16 cellular contexts compared by ENCODE assay signal in the genomic region with DNA sequence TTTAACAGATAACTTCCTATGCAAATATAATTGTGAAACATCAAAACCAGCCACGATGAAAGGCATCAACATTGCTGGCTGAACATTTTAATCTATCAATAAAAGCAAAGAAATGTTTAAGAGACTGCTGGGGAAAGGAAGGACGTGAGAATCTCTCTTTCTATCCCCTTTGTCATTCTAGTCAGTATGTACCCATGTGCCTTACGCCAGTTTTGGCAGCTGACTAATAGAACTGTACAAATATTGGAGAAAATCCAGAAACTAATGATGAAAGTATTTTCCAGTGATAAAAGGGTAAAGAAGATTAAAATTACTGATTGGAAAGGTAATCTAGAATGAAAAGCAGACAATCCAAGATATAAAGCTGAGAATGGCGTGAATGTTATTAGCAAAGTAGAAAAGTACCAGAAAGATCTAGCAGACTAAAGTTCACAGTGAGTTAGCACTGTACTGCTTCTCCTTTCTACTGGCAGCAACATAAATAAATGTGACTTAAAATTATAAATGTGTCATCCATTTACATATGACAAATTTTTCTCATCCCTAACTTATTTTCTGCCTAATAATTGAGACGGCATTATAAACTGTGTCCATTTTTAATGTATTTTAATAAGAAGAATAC.
DNase-seq lines count a peak whose midpoint lies in the region; ATAC-seq, FAIRE-seq and TF ChIP-seq lines count a peak whose summit lies in the region.
"Had no signal": no experiment of that assay in that cellular context is flagged by ENCODE, and none has a peak within 500 bp of the region (broad histone marks: within the 10 kb centered on the region; RNA-seq: fewer than 3 reads in every experiment).

No MANE protein-coding gene starts in this region.

- BruUV-seq in HepG2 (replicated peaks; lab: Mats Ljungman, UMichigan), result no TSS peak

- H3K4me1 ChIP-seq in liver (ENCODE audit: control insufficient read depth in 4 of 4, insufficient read depth in 4 of 4, low read length in 3 of 4) (peaks cover 0 to 3% (median 2%) of the 10 kb centered on the region in 4 donors), HepG2 (ENCODE audit: insufficient read depth, low read length) (no peaks in the 10 kb centered on the region), right lobe of liver (peaks cover 0 to 3% (median 0%) of the 10 kb centered on the region in 4 donors)
- H3K4me1 ChIP-seq: BLaER1 treated with 17β-estradiol and CSF1 and Interleukin-3, amounts not matched to agents 10 nM and 100 nM had no signal

- FAIRE-seq in HepG2 (lab: Jason Lieb, UNC), result no peak

- 33% methylated on average over 5 of the region's 5 CpGs for WGBS in liver
- WGBS in HepG2 (ENCODE audit: low lambda C conversion rate), result under 1% methylated on average over 5 of the region's 5 CpGs
- 28% methylated on average over 5 of the region's 5 CpGs for WGBS in right lobe of liver (ENCODE audit: insufficient coverage, low coverage, low lambda C conversion rate, missing lambda C conversion rate)

- H3K4me3 ChIP-seq in liver (ENCODE audit: low read depth in 1 of 3, low read length in 3 of 3) (no peak overlapping the region), HepG2 (replicated peaks in 1 of 3; ENCODE audit: insufficient read depth in 1 of 3, low read depth in 2 of 3, low read length in 3 of 3) (no peak overlapping the region), right lobe of liver (no peak overlapping the region)
- H3K4me3 ChIP-seq: BLaER1 treated with 17β-estradiol and CSF1 and Interleukin-3, amounts not matched to agents 10 nM and 100 nM had no signal

- DNase-seq in HepG2 (ENCODE audit: low spot score), result no peak
- DNase-seq in right lobe of liver, result no peak
- no peak for DNase-seq in MV-4-11 (lab: John Stamatoyannopoulos, UW)
- DNase-seq in posterior cingulate gyrus, result no peak
- DNase-seq: Calu3; CD8-positive, alpha-beta T cell; DMS79 treated with DMSO at 0.1 percent for 48 hours; GF-D8; GOT3; H7; HFFc6 had no signal

- TF ChIP-seq RAD21 in liver (IDR thresholded peaks at IDR 0.05) (peak in 1 of 2 donors; percentile 8), HepG2 (CRISPR knock-in tag; IDR thresholded peaks at IDR 0.05) (no peak)

- H3K9ac ChIP-seq in liver (ENCODE audit: low read depth in 1 of 2, low read length in 2 of 2) (no peak overlapping the region), HepG2 (ENCODE audit: insufficient read depth, low read depth, low read length) (no peak overlapping the region)
- H3K9ac ChIP-seq: BLaER1 treated with 17β-estradiol and CSF1 and Interleukin-3, amounts not matched to agents 10 nM and 100 nM had no signal

- POLR2A ChIA-PET in HepG2 (lab: Yijun Ruan, JAX), result no interaction called here

- H3K27ac ChIP-seq in liver (ENCODE audit: low read depth in 1 of 2, low read length in 2 of 2), result no peak overlapping the region
- no peak overlapping the region for H3K27ac ChIP-seq in HepG2 (ENCODE audit: extremely low read length, insufficient read depth, low read length)
- H3K27ac ChIP-seq in VCaP, result peak overlapping the region; percentile 61
- H3K27ac ChIP-seq in right lobe of liver, result no peak overlapping the region
- H3K27ac ChIP-seq: BLaER1 treated with 17β-estradiol and CSF1 and Interleukin-3, amounts not matched to agents 10 nM and 100 nM had no signal

- TF ChIP-seq EP300 in HepG2 (IDR thresholded peaks at IDR 0.05; ENCODE audit: low read depth in 2 of 2, low read length in 2 of 2) (no peak), HepG2 (CRISPR knock-in tag; IDR thresholded peaks at IDR 0.05; ENCODE audit: borderline replicate concordance) (no peak)

- H3K9me3 ChIP-seq in liver (ENCODE audit: control insufficient read depth in 4 of 4, low read length in 3 of 4) (no peaks in the 10 kb centered on the region), HepG2 (ENCODE audit: low read length) (peaks cover 80% of the 10 kb centered on the region), right lobe of liver (no peaks in the 10 kb centered on the region)

- H3K27me3 ChIP-seq in liver (ENCODE audit: control insufficient read depth in 4 of 4, insufficient read depth in 4 of 4, low read length in 3 of 4) (no peaks in the 10 kb centered on the region), HepG2 (ENCODE audit: control insufficient read depth in 1 of 2, insufficient read depth in 2 of 2, low read length in 2 of 2) (no peaks in the 10 kb centered on the region; a peak in 1 of 5 replicates), right lobe of liver (no peaks in the 10 kb centered on the region)
- H3K27me3 ChIP-seq: BLaER1 treated with 17β-estradiol and CSF1 and Interleukin-3, amounts not matched to agents 10 nM and 100 nM had no signal

- no peak overlapping the region for H2AFZ ChIP-seq in HepG2 (ENCODE audit: low read length)

- in situ Hi-C loops in HepG2 (cut with HindIII; ENCODE audit: extremely low pct_ligation_motif_present, low pct_unique_long_range_greater_than_20kb), result no loop called here

- H3K4me2 ChIP-seq in HepG2 (ENCODE audit: low read depth, low read length), result no peak overlapping the region
- H3K4me2 ChIP-seq: BLaER1 treated with 17β-estradiol and CSF1 and Interleukin-3, amounts not matched to agents 10 nM and 100 nM had no signal

- intact Hi-C loops in HepG2 (cut with micrococcal nuclease; ENCODE audit: unreplicated experiment) (no loop called here), right lobe of liver (cut with DNase I) (no loop called here), posterior cingulate gyrus (cut with DNase I) (no loop called here)

- ATAC-seq in HepG2, result no peak
- ATAC-seq in right lobe of liver, result peak; percentile 58 to 70 (median 68)
- ATAC-seq in GM19467 (IDR thresholded peaks at IDR 0.05; ENCODE audit: unreplicated experiment), result no peak
- ATAC-seq: CD8-positive, alpha-beta T cell; HCT116 had no signal

- no peak for TF ChIP-seq CTCF in liver (IDR thresholded peaks at IDR 0.05; ENCODE audit: low read depth, low read length, missing input control)
- no peak for TF ChIP-seq CTCF in HepG2 (CRISPR knock-in tag; IDR thresholded peaks at IDR 0.05)
- TF ChIP-seq CTCF in VCaP (conservative IDR thresholded peaks at IDR 0.05), result no peak
- TF ChIP-seq CTCF in right lobe of liver (IDR thresholded peaks at IDR 0.05), result no peak

- H3K36me3 ChIP-seq in liver (ENCODE audit: control insufficient read depth in 4 of 4, insufficient read depth in 3 of 4, low read depth in 1 of 4, low read length in 3 of 4) (no peaks in the 10 kb centered on the region), HepG2 (replicated peaks in 1 of 2; ENCODE audit: control insufficient read depth in 1 of 2, insufficient read depth in 2 of 2, low read length in 2 of 2) (no peaks in the 10 kb centered on the region), right lobe of liver (no peaks in the 10 kb centered on the region)
- H3K36me3 ChIP-seq: BLaER1 treated with 17β-estradiol and CSF1 and Interleukin-3, amounts not matched to agents 10 nM and 100 nM had no signal

- TF ChIP-seq POLR2A in HepG2 (IDR thresholded peaks at IDR 0.05; ENCODE audit: insufficient read depth in 1 of 2, low read depth in 2 of 2, low read length in 2 of 2), result no peak
- TF ChIP-seq POLR2A in right lobe of liver (IDR thresholded peaks at IDR 0.05), result no peak

- H4K20me1 ChIP-seq in HepG2 (ENCODE audit: insufficient read depth, low read length), result no peaks in the 10 kb centered on the region
- H4K20me1 ChIP-seq: BLaER1 treated with 17β-estradiol and CSF1 and Interleukin-3, amounts not matched to agents 10 nM and 100 nM had no signal

- no peaks in the 10 kb centered on the region for H3K79me2 ChIP-seq in HepG2 (ENCODE audit: insufficient read depth, low read length)

- CTCF ChIA-PET in HepG2 (lab: Yijun Ruan, JAX; ENCODE audit: low intra/inter-chr PET ratio, low total read pairs), result no interaction called here

TF ChIP-seq in liver, 16 proteins besides CTCF, POLR2A, EP300 and RAD21 (continues in another document):
- TF ChIP-seq HNF4A (conservative IDR thresholded peaks at IDR 0.05) (peak in 1 of 2 donors; percentile 37), EGR1 (IDR thresholded peaks at IDR 0.05; ENCODE audit: low read depth in 2 of 2) (no peak), NR2F2 (IDR thresholded peaks at IDR 0.05) (no peak)

TF ChIP-seq in HepG2, 621 proteins besides CTCF, POLR2A, EP300 and RAD21:
- TF ChIP-seq IKZF5 (CRISPR knock-in tag; IDR thresholded peaks at IDR 0.05), result no peak
- no peak for TF ChIP-seq TFAP4 (IDR thresholded peaks at IDR 0.05; ENCODE audit: borderline replicate concordance, low read depth)
- TF ChIP-seq THYN1 (CRISPR knock-in tag; IDR thresholded peaks at IDR 0.05; ENCODE audit: borderline replicate concordance, low read depth), result no peak

Comparison
In these comparisons a context has a peak if more than half of its experiments do, and no peak if none do; other contexts are left out.
1. ATAC-seq: peak in right lobe of liver (4 of 4); none in HepG2 (single experiment) and GM19467 (single experiment).